ENCODE assay signal across 33 cellular contexts in the genomic region with DNA sequence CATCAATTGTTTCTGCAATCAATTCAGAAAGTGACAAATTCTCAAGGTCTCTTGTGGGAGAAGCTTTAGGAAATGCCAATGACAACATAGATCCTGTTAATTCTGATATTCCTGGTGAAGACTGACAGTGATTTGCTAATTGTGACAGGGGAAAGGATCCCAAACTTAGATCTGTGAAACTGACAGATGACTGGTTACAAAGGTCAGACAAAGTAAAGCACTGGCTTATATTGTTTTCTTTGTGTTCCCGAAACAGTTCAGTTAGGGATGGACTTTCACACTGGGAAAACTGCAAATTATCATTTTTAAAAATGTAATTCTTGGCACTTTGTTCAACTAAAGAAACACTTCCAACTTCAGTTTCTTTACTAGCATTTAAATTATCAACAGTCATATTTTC.
"Had no signal": no experiment of that assay in that cellular context is flagged by ENCODE, and none has a peak within 500 bp of the region (broad histone marks: within the 10 kb centered on the region; RNA-seq: fewer than 3 reads in every experiment).

No MANE protein-coding gene starts in this region.

- H3K27ac ChIP-seq: adrenal gland, body of pancreas, brain microvascular endothelial cell, breast epithelium, VCaP had no signal

- H3K27me3 ChIP-seq: adrenal gland, body of pancreas, breast epithelium had no signal

- FAIRE-seq: TTC549 had no signal

- H3K4me1 ChIP-seq: adrenal gland, body of pancreas, breast epithelium had no signal

- H3K9me3 ChIP-seq: adrenal gland, body of pancreas, breast epithelium had no signal

- H3K4me3 ChIP-seq: adrenal gland, body of pancreas, breast epithelium had no signal

- DNase-seq: activated B cell treated with CpG ODN at 0.5 μM for 24 hours; activated CD4-positive, alpha-beta memory T cell treated with anti-CD3 and anti-CD28 coated beads for 36 hours; activated CD4-positive, alpha-beta T cell treated with anti-CD3 and anti-CD28 coated beads for 4 hours; activated CD4-positive, alpha-beta T cell treated with anti-CD3 and anti-CD28 coated beads, Interleukin-2, amount 10 ng/mL, durations not matched to agents 24 days and 14 days; activated CD4-positive, alpha-beta T cell treated with anti-CD3 and anti-CD28 coated beads, Interleukin-2, amount 50 U/mL, for 1 hour; activated CD4-positive, alpha-beta T cell treated with anti-CD3 and anti-CD28 coated beads, Interleukin-2, amount 50 U/mL, for 4 hours; activated CD4-positive, CD25-positive, alpha-beta regulatory T cell treated with anti-CD3 and anti-CD28 coated beads, Interleukin-2, amount 50 U/mL, for 72 hours; activated CD8-positive, alpha-beta memory T cell treated with anti-CD3 and anti-CD28 coated beads, Interleukin-2, amount 50 U/mL, for 4 hours; activated CD8-positive, alpha-beta T cell treated with anti-CD3 and anti-CD28 coated beads for 36 hours; activated effector memory CD4-positive, alpha-beta T cell treated with anti-CD3 and anti-CD28 coated beads, Interleukin-2, amount 50 U/mL, for 16 hours; activated gamma-delta T cell treated with Interleukin-2 at 50 U/mL for 16 hours; activated naive CD4-positive, alpha-beta T cell; activated naive CD4-positive, alpha-beta T cell treated with anti-CD3 and anti-CD28 coated beads for 36 hours; activated naive CD4-positive, alpha-beta T cell treated with anti-CD3 and anti-CD28 coated beads, Interleukin-2, amount 50 U/mL, for 16 hours; activated naive CD8-positive, alpha-beta T cell treated with anti-CD3 and anti-CD28 coated beads for 36 hours; activated T-cell treated with anti-CD3 and anti-CD28 coated beads for 4 hours; activated T-cell treated with anti-CD3 and anti-CD28 coated beads, Interleukin-2, amount 50 U/mL, for 1 hour; activated T-cell treated with anti-CD3 and anti-CD28 coated beads, Interleukin-2, amount 50 U/mL, for 4 hours; activated T-cell treated with anti-CD3 and anti-CD28 coated beads, Interleukin-2, amount 50 U/mL, for 72 hours; adrenal gland; amniotic stem cell; aorta; body of pancreas; brain microvascular endothelial cell; central memory CD4-positive, alpha-beta T cell; T-helper 1 cell; T-helper 2 cell; T-helper 9 cell had no signal

- H3K36me3 ChIP-seq: adrenal gland, brain microvascular endothelial cell, breast epithelium had no signal

- ATAC-seq: activated CD8-positive, alpha-beta T cell treated with anti-CD3 and anti-CD28 coated beads for 36 hours; activated naive CD4-positive, alpha-beta T cell treated with anti-CD3 and anti-CD28 coated beads, Interleukin-2, amount 50 U/mL, for 72 hours; activated T-cell treated with anti-CD3 and anti-CD28 coated beads, Interleukin-2, amount 50 U/mL, for 4 hours; activated T-cell treated with anti-CD3 and anti-CD28 coated beads, Interleukin-2, amount 50 U/mL, for 72 hours; activated T-helper 17 cell treated with anti-CD3 and anti-CD28 coated beads, Interleukin-2, amount 50 U/mL, for 72 hours; body of pancreas had no signal
